In the genomic region with DNA sequence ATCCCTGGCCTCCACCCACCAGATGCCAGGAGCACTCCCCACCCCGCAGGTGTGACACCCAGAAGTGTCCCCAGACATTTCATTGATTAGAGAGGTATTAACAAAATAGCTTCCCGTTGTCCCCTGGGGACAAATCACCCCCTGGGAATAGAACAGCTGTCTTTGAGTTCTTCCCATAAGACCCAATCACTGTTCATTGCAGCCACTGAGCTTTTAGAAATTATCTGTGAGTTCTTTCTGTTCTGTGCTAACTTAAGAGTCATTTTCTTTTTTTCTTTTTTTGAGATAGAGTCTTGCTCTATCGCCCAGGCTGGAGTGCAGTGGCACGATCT, we compare ENCODE assay signal across 13 cellular contexts. TPM values are rescaled to one million over a fixed set of nuclear protein-coding genes. Genes with fewer than 3 reads are reported as not detected.
DNase-seq lines count a peak whose midpoint lies in the region; FAIRE-seq and TF ChIP-seq lines count a peak whose summit lies in the region.
"Had no signal": no experiment of that assay in that cellular context is flagged by ENCODE, and none has a peak within 500 bp of the region (broad histone marks: within the 10 kb centered on the region; RNA-seq: fewer than 3 reads in every experiment).

No MANE protein-coding gene starts in this region.

- CTCF ChIA-PET in CD4-positive, alpha-beta memory T cell (lab: Charles Lee; ENCODE audit: partially characterized antibody): no interaction called here

- H2AFZ ChIP-seq in keratinocyte (ENCODE audit: control insufficient read depth, low read length): no peak overlapping the region
- no peak overlapping the region for H2AFZ ChIP-seq in smooth muscle cell (ENCODE audit: low read depth)

- WGBS in smooth muscle cell (ENCODE audit: low lambda C conversion rate): 72% methylated on average over 4 of the region's 4 CpGs

- POLR2A ChIA-PET in CD4-positive, alpha-beta memory T cell (lab: Charles Lee; ENCODE audit: partially characterized antibody): interaction anchor here (0.8 to 1.0 kb wide), 2 partner anchors 11 to 17 kb away, joined by 3 to 4 read pairs; no protein-coding TSS in a partner anchor

- no peak overlapping the region for H3K4me3 Mint-ChIP-seq in CD4-positive, alpha-beta memory T cell
- no peak overlapping the region for H3K4me3 Mint-ChIP-seq in activated T-helper 1 cell treated with anti-CD3 and anti-CD28 coated beads, Interleukin-12 subunit alpha, Interleukin-12 subunit beta, Interleukin-2, Interleukin-4 antibody, amounts not matched to agents 30 ng/mL and 10 ng/mL and 1 ng/mL, durations not matched to agents 14 hours and 24 hours and 36 hours

- DNase-seq in CD4-positive, alpha-beta memory T cell: no peak
- no peak for DNase-seq in SJSA1 (ENCODE audit: low read depth in 1 of 2, low spot score in 2 of 2)
- no peak for DNase-seq in keratinocyte (ENCODE audit: low read depth, low spot score)
- no peak for DNase-seq in smooth muscle cell (lab: John Stamatoyannopoulos, UW; ENCODE audit: unreplicated experiment)
- DNase-seq in NAMALWA (ENCODE audit: low spot score): no peak
- DNase-seq in activated T-helper 1 cell treated with anti-CD3 and anti-CD28 coated beads, Interleukin-12 subunit alpha, Interleukin-12 subunit beta, Interleukin-2, Interleukin-4 antibody, amounts not matched to agents 30 ng/mL and 10 ng/mL and 1 ng/mL, durations not matched to agents 14 hours and 24 hours and 36 hours (ENCODE audit: low spot score): no peak
- no peak for DNase-seq in NCI-H526 treated with DMSO at 0.1 percent for 48 hours (lab: John Stamatoyannopoulos, UW)
- DNase-seq in DMS53 (lab: John Stamatoyannopoulos, UW): no peak
- DNase-seq: NCI-H1048, NCI-H82 had no signal

- H3K9me1 ChIP-seq in keratinocyte (ENCODE audit: control insufficient read depth, extremely low read depth, insufficient read depth, low read length): peaks cover 2% of the 10 kb centered on the region

- H3K4me1 ChIP-seq in CD4-positive, alpha-beta memory T cell (ENCODE audit: insufficient read depth, low read length): peaks cover 5% of the 10 kb centered on the region
- H3K4me1 ChIP-seq in SJSA1 (replicated peaks) (peaks cover 18% of the 10 kb centered on the region), keratinocyte (ENCODE audit: control insufficient read depth, extremely low read depth, insufficient read depth, low read length) (peaks cover 15% of the 10 kb centered on the region), smooth muscle cell (ENCODE audit: low read depth) (peaks cover 3% of the 10 kb centered on the region)

- H3K9me3 ChIP-seq in CD4-positive, alpha-beta memory T cell (ENCODE audit: control insufficient read depth in 1 of 2, low read length in 2 of 2): no peaks in the 10 kb centered on the region
- H3K9me3 ChIP-seq in SJSA1 (replicated peaks): no peaks in the 10 kb centered on the region
- no peaks in the 10 kb centered on the region for H3K9me3 ChIP-seq in keratinocyte (ENCODE audit: control insufficient read depth, low read depth, low read length)
- no peaks in the 10 kb centered on the region for H3K9me3 ChIP-seq in smooth muscle cell (replicated peaks; ENCODE audit: low read depth)

- H3K4me3 ChIP-seq in CD4-positive, alpha-beta memory T cell (ENCODE audit: low read length in 2 of 2): no peak overlapping the region
- no peak overlapping the region for H3K4me3 ChIP-seq in SJSA1
- H3K4me3 ChIP-seq in keratinocyte (ENCODE audit: control insufficient read depth in 2 of 3, extremely low read depth in 1 of 3, insufficient read depth in 2 of 3, low read depth in 1 of 3, low read length in 3 of 3): peak overlapping the region in 1 of 3 experiments; percentile 27
- H3K4me3 ChIP-seq in smooth muscle cell: no peak overlapping the region

- peaks cover 37% of the 10 kb centered on the region for H3K36me3 ChIP-seq in CD4-positive, alpha-beta memory T cell (ENCODE audit: insufficient read depth, low read length)
- H3K36me3 ChIP-seq in SJSA1 (peaks cover 71% of the 10 kb centered on the region), keratinocyte (ENCODE audit: control insufficient read depth in 2 of 2, extremely low read depth in 1 of 2, insufficient read depth in 2 of 2, low read length in 2 of 2) (peaks cover 14 to 15% of the 10 kb centered on the region in 2 experiments), smooth muscle cell (ENCODE audit: low read depth) (no peaks in the 10 kb centered on the region)

- peak overlapping the region; percentile 71 for H3K4me2 ChIP-seq in keratinocyte (ENCODE audit: control insufficient read depth, extremely low read depth, insufficient read depth, low read depth, low read length)
- peak overlapping the region; percentile 65 for H3K4me2 ChIP-seq in smooth muscle cell

- H4K20me1 ChIP-seq in keratinocyte (ENCODE audit: control insufficient read depth, extremely low read depth, insufficient read depth, low read length): peaks cover 11% of the 10 kb centered on the region
- peaks cover 19% of the 10 kb centered on the region for H4K20me1 ChIP-seq in smooth muscle cell (ENCODE audit: low read depth)

- no peak overlapping the region for H3K27ac ChIP-seq in CD4-positive, alpha-beta memory T cell (ENCODE audit: low read depth, low read length)
- H3K27ac ChIP-seq in SJSA1 (peak overlapping the region; percentile 73), keratinocyte (ENCODE audit: control insufficient read depth, insufficient read depth, low read length) (peak overlapping the region; percentile 64), smooth muscle cell (ENCODE audit: low read depth) (peak overlapping the region; percentile 95)

- H3K27me3 ChIP-seq in CD4-positive, alpha-beta memory T cell (ENCODE audit: insufficient read depth, low read length): no peaks in the 10 kb centered on the region
- no peaks in the 10 kb centered on the region for H3K27me3 ChIP-seq in SJSA1 (replicated peaks)
- H3K27me3 ChIP-seq in keratinocyte (ENCODE audit: control insufficient read depth, extremely low read depth, insufficient read depth, low read length): no peaks in the 10 kb centered on the region
- H3K27me3 ChIP-seq in smooth muscle cell (ENCODE audit: low read depth): no peaks in the 10 kb centered on the region

- intact Hi-C loops in CD4-positive, alpha-beta memory T cell (cut with micrococcal nuclease): no loop called here
- intact Hi-C loops in activated T-helper 1 cell treated with anti-CD3 and anti-CD28 coated beads, Interleukin-12 subunit alpha, Interleukin-12 subunit beta, Interleukin-2, Interleukin-4 antibody, amounts not matched to agents 30 ng/mL and 10 ng/mL and 1 ng/mL, durations not matched to agents 14 hours and 24 hours and 36 hours (cut with micrococcal nuclease): no loop called here

- H3K9ac ChIP-seq in keratinocyte (ENCODE audit: control insufficient read depth, extremely low read depth, insufficient read depth, low read length): peak overlapping the region; percentile 56
- H3K9ac ChIP-seq in smooth muscle cell (ENCODE audit: low read depth): peak overlapping the region; percentile 69

- dilution Hi-C loops in keratinocyte (cut with MboI; ENCODE audit: extremely low pct_ligation_motif_present, low sequenced_read_pairs): no loop called here

- peaks cover 20% of the 10 kb centered on the region for H3F3A ChIP-seq in smooth muscle cell (ENCODE audit: low read depth)

- peaks cover 13 to 45% (median 29%) of the 10 kb centered on the region in 4 donors for H3K4me1 Mint-ChIP-seq in CD4-positive, alpha-beta memory T cell
- H3K4me1 Mint-ChIP-seq in activated T-helper 1 cell treated with anti-CD3 and anti-CD28 coated beads, Interleukin-12 subunit alpha, Interleukin-12 subunit beta, Interleukin-2, Interleukin-4 antibody, amounts not matched to agents 30 ng/mL and 10 ng/mL and 1 ng/mL, durations not matched to agents 14 hours and 24 hours and 36 hours (ENCODE audit: low read depth): peaks cover 19% of the 10 kb centered on the region

- peak overlapping the region in 4 of 7 donors; percentile 12 to 50 (median 24) for H3K27ac Mint-ChIP-seq in CD4-positive, alpha-beta memory T cell
- no peak overlapping the region for H3K27ac Mint-ChIP-seq in activated T-helper 1 cell treated with anti-CD3 and anti-CD28 coated beads, Interleukin-12 subunit alpha, Interleukin-12 subunit beta, Interleukin-2, Interleukin-4 antibody, amounts not matched to agents 30 ng/mL and 10 ng/mL and 1 ng/mL, durations not matched to agents 14 hours and 24 hours and 36 hours

- no peaks in the 10 kb centered on the region for H3K27me3 Mint-ChIP-seq in CD4-positive, alpha-beta memory T cell
- no peaks in the 10 kb centered on the region for H3K27me3 Mint-ChIP-seq in activated T-helper 1 cell treated with anti-CD3 and anti-CD28 coated beads, Interleukin-12 subunit alpha, Interleukin-12 subunit beta, Interleukin-2, Interleukin-4 antibody, amounts not matched to agents 30 ng/mL and 10 ng/mL and 1 ng/mL, durations not matched to agents 14 hours and 24 hours and 36 hours (ENCODE audit: insufficient read depth)

- peaks cover 38% of the 10 kb centered on the region for H3K79me2 ChIP-seq in keratinocyte (ENCODE audit: control insufficient read depth, insufficient read depth, low read length)
- peaks cover 77% of the 10 kb centered on the region for H3K79me2 ChIP-seq in smooth muscle cell (ENCODE audit: low read depth)

- peaks cover 21 to 71% of the 10 kb centered on the region in 2 donors for H3K36me3 Mint-ChIP-seq in CD4-positive, alpha-beta memory T cell
- peaks cover 29% of the 10 kb centered on the region for H3K36me3 Mint-ChIP-seq in activated T-helper 1 cell treated with anti-CD3 and anti-CD28 coated beads, Interleukin-12 subunit alpha, Interleukin-12 subunit beta, Interleukin-2, Interleukin-4 antibody, amounts not matched to agents 30 ng/mL and 10 ng/mL and 1 ng/mL, durations not matched to agents 14 hours and 24 hours and 36 hours (ENCODE audit: low read depth)

- FAIRE-seq in keratinocyte (lab: Jason Lieb, UNC): no peak
- FAIRE-seq: endometrium, TTC549, urothelium cell line had no signal

- no peaks in the 10 kb centered on the region for H3K9me3 Mint-ChIP-seq in CD4-positive, alpha-beta memory T cell
- no peaks in the 10 kb centered on the region for H3K9me3 Mint-ChIP-seq in activated T-helper 1 cell treated with anti-CD3 and anti-CD28 coated beads, Interleukin-12 subunit alpha, Interleukin-12 subunit beta, Interleukin-2, Interleukin-4 antibody, amounts not matched to agents 30 ng/mL and 10 ng/mL and 1 ng/mL, durations not matched to agents 14 hours and 24 hours and 36 hours

- TF ChIP-seq CTCF in keratinocyte (optimal IDR thresholded peaks at IDR 0.05 in 1 of 3, IDR thresholded peaks at IDR 0.05 in 1 of 3, conservative IDR thresholded peaks at IDR 0.05 in 1 of 3; ENCODE audit: extremely low read depth in 1 of 3, insufficient read depth in 2 of 3, low read length in 3 of 3): no peak
- no peak for TF ChIP-seq CTCF in smooth muscle cell (IDR thresholded peaks at IDR 0.05; ENCODE audit: borderline replicate concordance, insufficient read depth, poor library complexity, severe bottlenecking)

RNA-seq across cellular contexts. Expression of gene MYO9B, which starts 32.8 kb away (rescaled TPM):
- 100 to 1,000 TPM; 176 to 181 TPM for total RNA-seq in CD4-positive, alpha-beta memory T cell
- polyA plus RNA-seq in CD4-positive, alpha-beta memory T cell: 10 to 100 TPM in 1 of 2 donors, 1 to 10 TPM in 1; 1.3 to 25.8 TPM
- 26.7 and 39.9 TPM in 2 replicates for total RNA-seq in SJSA1 (2014; rRNA removed; shearing (Covaris generic))
- polyA plus RNA-seq in keratinocyte: 14.3 to 17.9 TPM (median 14.4 TPM) in 3 replicates
- 40.3 TPM for polyA plus RNA-seq in keratinocyte (2011; ENCODE audit: low read depth)
- polyA plus RNA-seq in keratinocyte (2011; cell fraction: cytosol; rRNA removed): 9.3 and 14.6 TPM in 2 replicates
- 49.5 and 62.1 TPM in 2 replicates for polyA plus RNA-seq in keratinocyte (2011; cell fraction: nucleus; rRNA removed)
- polyA plus RNA-seq in keratinocyte (2012; ENCODE audit: low replicate concordance): 17.6 and 29.5 TPM in 2 replicates
- 34.1 to 67.6 TPM (median 42.6 TPM) in 3 replicates for polyA minus RNA-seq in keratinocyte
- 48.5 TPM for polyA minus RNA-seq in keratinocyte (2011; cell fraction: cytosol; rRNA and poly(A)+ RNA removed)
- 45.9 and 52.1 TPM in 2 replicates for polyA minus RNA-seq in keratinocyte (2011; cell fraction: nucleus; rRNA and poly(A)+ RNA removed)
- 44.6 and 48.7 TPM in 2 replicates for total RNA-seq in smooth muscle cell
- 46.6 and 49.4 TPM in 2 replicates for polyA plus RNA-seq in smooth muscle cell
- total RNA-seq in activated T-helper 1 cell treated with anti-CD3 and anti-CD28 coated beads, Interleukin-12 subunit alpha, Interleukin-12 subunit beta, Interleukin-2, Interleukin-4 antibody, amounts not matched to agents 30 ng/mL and 10 ng/mL and 1 ng/mL, durations not matched to agents 14 hours and 24 hours and 36 hours: 134 and 137 TPM in 2 replicates

RNA-seq across cellular contexts. Expression of gene HAUS8, which starts 33.2 kb away (rescaled TPM):
- 10 to 100 TPM; 20.0 to 20.9 TPM for total RNA-seq in CD4-positive, alpha-beta memory T cell
- polyA plus RNA-seq in CD4-positive, alpha-beta memory T cell: 10 to 100 TPM in 1 of 2 donors, 1 to 10 TPM in 1; 5.7 to 11.2 TPM
- 19.1 and 21.5 TPM in 2 replicates for total RNA-seq in SJSA1 (2014; rRNA removed; shearing (Covaris generic))
- polyA plus RNA-seq in keratinocyte: 4.1 to 8.8 TPM (median 8.1 TPM) in 3 replicates
- 3.3 TPM for polyA plus RNA-seq in keratinocyte (2011; ENCODE audit: low read depth)
- polyA plus RNA-seq in keratinocyte (2011; cell fraction: cytosol; rRNA removed): 3.1 and 3.8 TPM in 2 replicates
- 3.3 and 3.7 TPM in 2 replicates for polyA plus RNA-seq in keratinocyte (2011; cell fraction: nucleus; rRNA removed)
- 1.8 and 7.7 TPM in 2 replicates for polyA plus RNA-seq in keratinocyte (2012; ENCODE audit: low replicate concordance)
- polyA minus RNA-seq in keratinocyte: 0.89 to 3.2 TPM (median 2.8 TPM) in 3 replicates
- 4.2 TPM for polyA minus RNA-seq in keratinocyte (2011; cell fraction: cytosol; rRNA and poly(A)+ RNA removed)
- 0.47 and 1.1 TPM in 2 replicates for polyA minus RNA-seq in keratinocyte (2011; cell fraction: nucleus; rRNA and poly(A)+ RNA removed)
- 3.3 and 7.4 TPM in 2 replicates for total RNA-seq in smooth muscle cell
- 6.3 and 8.5 TPM in 2 replicates for polyA plus RNA-seq in smooth muscle cell
- total RNA-seq in activated T-helper 1 cell treated with anti-CD3 and anti-CD28 coated beads, Interleukin-12 subunit alpha, Interleukin-12 subunit beta, Interleukin-2, Interleukin-4 antibody, amounts not matched to agents 30 ng/mL and 10 ng/mL and 1 ng/mL, durations not matched to agents 14 hours and 24 hours and 36 hours: 32.8 and 34.9 TPM in 2 replicates
